In the genomic region with DNA sequence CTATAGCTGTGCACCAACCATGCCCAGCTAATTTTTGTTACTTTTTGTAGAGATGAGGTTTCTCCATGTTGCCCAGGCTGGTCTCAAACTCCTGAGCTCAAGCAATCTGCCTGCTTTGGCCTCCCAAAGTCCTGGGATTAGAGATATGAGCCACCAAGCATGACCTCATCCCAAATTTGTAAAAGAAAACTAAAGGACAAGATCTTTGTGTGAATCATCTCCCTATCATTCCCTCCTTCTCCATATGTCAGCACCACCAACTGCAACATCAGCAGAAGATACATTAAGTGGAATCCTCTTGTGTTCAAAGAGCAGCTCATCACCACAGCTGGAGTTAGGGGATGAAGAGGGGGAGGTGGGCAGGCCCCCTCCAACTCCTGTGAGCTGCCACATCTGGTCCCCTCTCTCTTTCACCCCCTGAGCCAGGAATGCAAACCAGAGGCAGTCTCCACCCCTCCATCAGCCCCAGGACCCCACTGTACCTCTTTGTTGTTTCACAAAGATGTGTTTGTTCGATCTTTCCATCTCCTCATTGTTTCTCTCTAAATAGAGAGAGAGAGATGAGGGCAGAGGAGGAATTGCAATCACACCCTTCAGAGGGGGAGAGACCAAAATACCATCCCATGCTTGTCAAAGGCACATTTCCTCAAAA, we compare ENCODE assay signal across 23 cellular contexts. TPM values are rescaled to one million over a fixed set of nuclear protein-coding genes. Genes with fewer than 3 reads are reported as not detected.
DNase-seq lines count a peak whose midpoint lies in the region; ATAC-seq and TF ChIP-seq lines count a peak whose summit lies in the region.
"Had no signal": no experiment of that assay in that cellular context is flagged by ENCODE, and none has a peak within 500 bp of the region (broad histone marks: within the 10 kb centered on the region; RNA-seq: fewer than 3 reads in every experiment).

No MANE protein-coding gene starts in this region.

- intact Hi-C loops in CD4-positive, alpha-beta T cell (cut with DNase I, micrococcal nuclease) = no loop called here

- H3K27me3 Mint-ChIP-seq in T-helper 17 cell (peaks cover 12% of the 10 kb centered on the region), mesothelial cell of epicardium (ENCODE audit: low read depth) (no peaks in the 10 kb centered on the region)
- H3K27me3 Mint-ChIP-seq in CD4-positive, alpha-beta T cell = no peaks in the 10 kb centered on the region

- CTCF ChIA-PET in CD4-positive, alpha-beta T cell (lab: Charles Lee) = interaction anchor here (0.6 to 1.5 kb wide), 4 partner anchors 11 to 200 kb away, joined by 3 to 4 read pairs (median 4); no protein-coding TSS in a partner anchor

- ATAC-seq in T-helper 17 cell = no peak
- ATAC-seq in CD4-positive, alpha-beta T cell (ENCODE audit: poor library complexity) = no peak
- ATAC-seq: activated T-cell treated with anti-CD3 and anti-CD28 coated beads, Interleukin-2, amount 50 U/mL, for 4 hours; esophagus mucosa; HCT116; heart left ventricle had no signal

- DNase-seq in EH (ENCODE audit: low read depth) = peak; percentile 29
- no peak for DNase-seq in T-helper 17 cell
- DNase-seq in globus pallidus (ENCODE audit: low spot score) = peak; percentile 96
- peak; percentile 93 for DNase-seq in putamen (ENCODE audit: low spot score)
- no peak for DNase-seq in GOT3 (lab: John Stamatoyannopoulos, UW)
- no peak for DNase-seq in stimulated activated naive CD4-positive, alpha-beta T cell (lab: John Stamatoyannopoulos, UW)
- DNase-seq in CD4-positive, alpha-beta T cell = no peak
- DNase-seq in mesothelial cell of epicardium (ENCODE audit: low spot score in 2 of 2, unreplicated experiment in 2 of 2) = no peak
- DNase-seq: activated CD4-positive, alpha-beta T cell treated with anti-CD3 and anti-CD28 coated beads for 1 hour; activated naive CD4-positive, alpha-beta T cell treated with anti-CD3 and anti-CD28 coated beads, Interleukin-2, amount 10 ng/mL, durations not matched to agents 7 days and 5 days; activated T-cell treated with anti-CD3 and anti-CD28 coated beads, Interleukin-2, amount 50 U/mL, for 4 hours; CD4-positive, CD25-positive, alpha-beta regulatory T cell; cerebellar nuclear complex; DMS53; effector CD8-positive, alpha-beta T cell; heart left ventricle; NCI-H1417; NCI-H2107; NCI-H510A treated with DMSO at 0.1 percent for 48 hours; spleen; stimulated activated CD4-positive, alpha-beta T cell treated with anti-CD3 and anti-CD28 coated beads, Interleukin-4, amount 100 ng/mL, for 4 hours had no signal

- H3K27me3 ChIP-seq in CD4-positive, alpha-beta T cell (ENCODE audit: control insufficient read depth, insufficient read depth, low read length) = no peaks in the 10 kb centered on the region
- H3K27me3 ChIP-seq: heart left ventricle, spleen had no signal

- H3K9me3 ChIP-seq in T-helper 17 cell (ENCODE audit: control insufficient read depth, low read length, poor library complexity, severe bottlenecking) = no peaks in the 10 kb centered on the region
- H3K9me3 ChIP-seq in CD4-positive, alpha-beta T cell (ENCODE audit: control insufficient read depth, low read length) = no peaks in the 10 kb centered on the region
- H3K9me3 ChIP-seq: heart left ventricle, spleen had no signal

- TF ChIP-seq CTCF in CD4-positive, alpha-beta T cell (IDR thresholded peaks at IDR 0.05) = no peak
- TF ChIP-seq CTCF in mesothelial cell of epicardium (IDR thresholded peaks at IDR 0.05; ENCODE audit: unreplicated experiment) = no peak

- no peaks in the 10 kb centered on the region for H3K4me1 Mint-ChIP-seq in T-helper 17 cell
- H3K4me1 Mint-ChIP-seq in CD4-positive, alpha-beta T cell (ENCODE audit: low read depth) = no peaks in the 10 kb centered on the region
- H3K4me1 Mint-ChIP-seq in mesothelial cell of epicardium = peaks cover 2% of the 10 kb centered on the region
- H3K4me1 Mint-ChIP-seq: activated naive CD4-positive, alpha-beta T cell treated with anti-CD3 and anti-CD28 coated beads, Interleukin-2, amount 10 ng/mL, durations not matched to agents 7 days and 5 days; CD4-positive, CD25-positive, alpha-beta regulatory T cell had no signal

- POLR2A ChIA-PET in CD4-positive, alpha-beta T cell (lab: Charles Lee) = interaction anchor here (0.7 kb wide), 1 partner anchor 14 kb away, joined by 3 read pairs; no protein-coding TSS in a partner anchor

- H3K27ac Mint-ChIP-seq in T-helper 17 cell = peak overlapping the region; percentile 12
- H3K27ac Mint-ChIP-seq in CD4-positive, alpha-beta T cell = no peak overlapping the region
- H3K27ac Mint-ChIP-seq in mesothelial cell of epicardium = no peak overlapping the region
- H3K27ac Mint-ChIP-seq: activated naive CD4-positive, alpha-beta T cell treated with anti-CD3 and anti-CD28 coated beads, Interleukin-2, amount 10 ng/mL, durations not matched to agents 7 days and 5 days; CD4-positive, CD25-positive, alpha-beta regulatory T cell had no signal

- H3K9me3 Mint-ChIP-seq in CD4-positive, alpha-beta T cell = no peaks in the 10 kb centered on the region
- H3K9me3 Mint-ChIP-seq in mesothelial cell of epicardium = peaks cover 4% of the 10 kb centered on the region
- H3K9me3 Mint-ChIP-seq: activated naive CD4-positive, alpha-beta T cell treated with anti-CD3 and anti-CD28 coated beads, Interleukin-2, amount 10 ng/mL, durations not matched to agents 7 days and 5 days; activated T-cell treated with anti-CD3 and anti-CD28 coated beads, Interleukin-2, amount 50 U/mL, for 4 hours had no signal

- no peak overlapping the region for H3K4me3 Mint-ChIP-seq in T-helper 17 cell
- H3K4me3 Mint-ChIP-seq in CD4-positive, alpha-beta T cell = no peak overlapping the region
- H3K4me3 Mint-ChIP-seq in mesothelial cell of epicardium = no peak overlapping the region
- H3K4me3 Mint-ChIP-seq: activated naive CD4-positive, alpha-beta T cell treated with anti-CD3 and anti-CD28 coated beads, Interleukin-2, amount 10 ng/mL, durations not matched to agents 7 days and 5 days; activated T-cell treated with anti-CD3 and anti-CD28 coated beads, Interleukin-2, amount 50 U/mL, for 4 hours; CD4-positive, CD25-positive, alpha-beta regulatory T cell had no signal

- H3K36me3 Mint-ChIP-seq in T-helper 17 cell (ENCODE audit: low read depth) (no peaks in the 10 kb centered on the region), mesothelial cell of epicardium (no peaks in the 10 kb centered on the region)
- no peaks in the 10 kb centered on the region for H3K36me3 Mint-ChIP-seq in CD4-positive, alpha-beta T cell (ENCODE audit: low read depth)
- H3K36me3 Mint-ChIP-seq: activated naive CD4-positive, alpha-beta T cell treated with anti-CD3 and anti-CD28 coated beads, Interleukin-2, amount 10 ng/mL, durations not matched to agents 7 days and 5 days; CD4-positive, CD25-positive, alpha-beta regulatory T cell had no signal

- no peak overlapping the region for H3K27ac ChIP-seq in CD4-positive, alpha-beta T cell (ENCODE audit: low read depth, low read length)
- H3K27ac ChIP-seq: heart left ventricle, spleen had no signal

RNA-seq across cellular contexts. Expression of gene PIP4K2A, which starts 47.3 kb away (rescaled TPM):
- total RNA-seq in T-helper 17 cell (100 to 1,000 TPM; 167 to 205 TPM), mesothelial cell of epicardium (33.6 to 37.6 TPM (median 34.9 TPM) in 3 replicates)
- 10 to 100 TPM; 75.4 to 87.2 TPM for total RNA-seq in CD4-positive, alpha-beta T cell

Comparison
In these comparisons a context has a peak if more than half of its experiments do, and no peak if none do; other contexts are left out.
1. DNase-seq: peak in EH (single experiment), globus pallidus (single experiment) and putamen (single experiment); none in T-helper 17 cell (0 of 3), GOT3 (single experiment), stimulated activated naive CD4-positive, alpha-beta T cell (0 of 6), CD4-positive, alpha-beta T cell (0 of 10) and mesothelial cell of epicardium (0 of 2).